1 cellular context compared by ENCODE assay signal in the genomic region with DNA sequence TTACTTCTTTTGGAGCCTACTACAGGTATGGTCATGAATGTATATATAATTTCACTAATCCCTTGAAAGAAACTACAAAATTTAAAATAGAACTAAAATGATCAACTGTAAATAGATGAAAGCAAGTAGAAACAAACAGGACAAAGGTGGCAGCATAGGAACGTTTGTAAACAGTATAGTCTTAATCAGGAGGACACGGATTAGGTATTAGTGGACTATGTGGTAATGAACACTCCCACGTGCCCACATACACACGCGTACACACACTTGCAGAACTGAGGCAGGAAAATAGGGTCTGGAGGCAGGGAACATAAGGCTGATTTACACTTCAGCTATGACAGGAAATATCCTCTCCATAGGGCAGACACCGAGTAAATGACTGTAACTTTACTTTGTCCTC.
TF ChIP-seq lines count a peak whose summit lies in the region.

No MANE protein-coding gene starts in this region.

TF ChIP-seq in HepG2, 621 proteins besides CTCF, POLR2A, EP300 and RAD21 (continued from another document):
- TF ChIP-seq, protein P1, sequence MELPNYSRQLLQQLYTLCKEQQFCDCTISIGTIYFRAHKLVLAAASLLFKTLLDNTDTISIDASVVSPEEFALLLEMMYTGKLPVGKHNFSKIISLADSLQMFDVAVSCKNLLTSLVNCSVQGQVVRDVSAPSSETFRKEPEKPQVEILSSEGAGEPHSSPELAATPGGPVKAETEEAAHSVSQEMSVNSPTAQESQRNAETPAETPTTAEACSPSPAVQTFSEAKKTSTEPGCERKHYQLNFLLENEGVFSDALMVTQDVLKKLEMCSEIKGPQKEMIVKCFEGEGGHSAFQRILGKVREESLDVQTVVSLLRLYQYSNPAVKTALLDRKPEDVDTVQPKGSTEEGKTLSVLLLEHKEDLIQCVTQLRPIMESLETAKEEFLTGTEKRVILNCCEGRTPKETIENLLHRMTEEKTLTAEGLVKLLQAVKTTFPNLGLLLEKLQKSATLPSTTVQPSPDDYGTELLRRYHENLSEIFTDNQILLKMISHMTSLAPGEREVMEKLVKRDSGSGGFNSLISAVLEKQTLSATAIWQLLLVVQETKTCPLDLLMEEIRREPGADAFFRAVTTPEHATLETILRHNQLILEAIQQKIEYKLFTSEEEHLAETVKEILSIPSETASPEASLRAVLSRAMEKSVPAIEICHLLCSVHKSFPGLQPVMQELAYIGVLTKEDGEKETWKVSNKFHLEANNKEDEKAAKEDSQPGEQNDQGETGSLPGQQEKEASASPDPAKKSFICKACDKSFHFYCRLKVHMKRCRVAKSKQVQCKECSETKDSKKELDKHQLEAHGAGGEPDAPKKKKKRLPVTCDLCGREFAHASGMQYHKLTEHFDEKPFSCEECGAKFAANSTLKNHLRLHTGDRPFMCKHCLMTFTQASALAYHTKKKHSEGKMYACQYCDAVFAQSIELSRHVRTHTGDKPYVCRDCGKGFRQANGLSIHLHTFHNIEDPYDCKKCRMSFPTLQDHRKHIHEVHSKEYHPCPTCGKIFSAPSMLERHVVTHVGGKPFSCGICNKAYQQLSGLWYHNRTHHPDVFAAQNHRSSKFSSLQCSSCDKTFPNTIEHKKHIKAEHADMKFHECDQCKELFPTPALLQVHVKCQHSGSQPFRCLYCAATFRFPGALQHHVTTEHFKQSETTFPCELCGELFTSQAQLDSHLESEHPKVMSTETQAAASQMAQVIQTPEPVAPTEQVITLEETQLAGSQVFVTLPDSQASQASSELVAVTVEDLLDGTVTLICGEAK (IDR thresholded peaks at IDR 0.05) = no peak
- TF ChIP-seq, protein P1 (CRISPR knock-in tag; IDR thresholded peaks at IDR 0.05) = no peak
- TF ChIP-seq SIX4 (CRISPR knock-in tag; IDR thresholded peaks at IDR 0.05) = no peak
- no peak for TF ChIP-seq CCAR2 (optimal IDR thresholded peaks at IDR 0.05; ENCODE audit: low read depth, low read length)
- TF ChIP-seq NFE2 (CRISPR knock-in tag; IDR thresholded peaks at IDR 0.05) = no peak
- TF ChIP-seq ZNF180 (CRISPR knock-in tag; IDR thresholded peaks at IDR 0.05; ENCODE audit: borderline replicate concordance, low read depth) = no peak
- TF ChIP-seq MBD4 (IDR thresholded peaks at IDR 0.05; ENCODE audit: borderline replicate concordance, low read length) = no peak
- TF ChIP-seq ZNF746 (CRISPR knock-in tag; IDR thresholded peaks at IDR 0.05) = no peak
- no peak for TF ChIP-seq ZNF34 (CRISPR knock-in tag; IDR thresholded peaks at IDR 0.05; ENCODE audit: borderline replicate concordance)
- TF ChIP-seq, protein P2, sequence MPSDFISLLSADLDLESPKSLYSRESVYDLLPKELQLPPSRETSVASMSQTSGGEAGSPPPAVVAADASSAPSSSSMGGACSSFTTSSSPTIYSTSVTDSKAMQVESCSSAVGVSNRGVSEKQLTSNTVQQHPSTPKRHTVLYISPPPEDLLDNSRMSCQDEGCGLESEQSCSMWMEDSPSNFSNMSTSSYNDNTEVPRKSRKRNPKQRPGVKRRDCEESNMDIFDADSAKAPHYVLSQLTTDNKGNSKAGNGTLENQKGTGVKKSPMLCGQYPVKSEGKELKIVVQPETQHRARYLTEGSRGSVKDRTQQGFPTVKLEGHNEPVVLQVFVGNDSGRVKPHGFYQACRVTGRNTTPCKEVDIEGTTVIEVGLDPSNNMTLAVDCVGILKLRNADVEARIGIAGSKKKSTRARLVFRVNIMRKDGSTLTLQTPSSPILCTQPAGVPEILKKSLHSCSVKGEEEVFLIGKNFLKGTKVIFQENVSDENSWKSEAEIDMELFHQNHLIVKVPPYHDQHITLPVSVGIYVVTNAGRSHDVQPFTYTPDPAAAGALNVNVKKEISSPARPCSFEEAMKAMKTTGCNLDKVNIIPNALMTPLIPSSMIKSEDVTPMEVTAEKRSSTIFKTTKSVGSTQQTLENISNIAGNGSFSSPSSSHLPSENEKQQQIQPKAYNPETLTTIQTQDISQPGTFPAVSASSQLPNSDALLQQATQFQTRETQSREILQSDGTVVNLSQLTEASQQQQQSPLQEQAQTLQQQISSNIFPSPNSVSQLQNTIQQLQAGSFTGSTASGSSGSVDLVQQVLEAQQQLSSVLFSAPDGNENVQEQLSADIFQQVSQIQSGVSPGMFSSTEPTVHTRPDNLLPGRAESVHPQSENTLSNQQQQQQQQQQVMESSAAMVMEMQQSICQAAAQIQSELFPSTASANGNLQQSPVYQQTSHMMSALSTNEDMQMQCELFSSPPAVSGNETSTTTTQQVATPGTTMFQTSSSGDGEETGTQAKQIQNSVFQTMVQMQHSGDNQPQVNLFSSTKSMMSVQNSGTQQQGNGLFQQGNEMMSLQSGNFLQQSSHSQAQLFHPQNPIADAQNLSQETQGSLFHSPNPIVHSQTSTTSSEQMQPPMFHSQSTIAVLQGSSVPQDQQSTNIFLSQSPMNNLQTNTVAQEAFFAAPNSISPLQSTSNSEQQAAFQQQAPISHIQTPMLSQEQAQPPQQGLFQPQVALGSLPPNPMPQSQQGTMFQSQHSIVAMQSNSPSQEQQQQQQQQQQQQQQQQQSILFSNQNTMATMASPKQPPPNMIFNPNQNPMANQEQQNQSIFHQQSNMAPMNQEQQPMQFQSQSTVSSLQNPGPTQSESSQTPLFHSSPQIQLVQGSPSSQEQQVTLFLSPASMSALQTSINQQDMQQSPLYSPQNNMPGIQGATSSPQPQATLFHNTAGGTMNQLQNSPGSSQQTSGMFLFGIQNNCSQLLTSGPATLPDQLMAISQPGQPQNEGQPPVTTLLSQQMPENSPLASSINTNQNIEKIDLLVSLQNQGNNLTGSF (CRISPR knock-in tag; IDR thresholded peaks at IDR 0.05) = no peak
- no peak for TF ChIP-seq ZNF546 (CRISPR knock-in tag; conservative IDR thresholded peaks at IDR 0.05)
- TF ChIP-seq NR2C2 (CRISPR knock-in tag; IDR thresholded peaks at IDR 0.05; ENCODE audit: borderline replicate concordance) = no peak
- TF ChIP-seq, protein P3, sequence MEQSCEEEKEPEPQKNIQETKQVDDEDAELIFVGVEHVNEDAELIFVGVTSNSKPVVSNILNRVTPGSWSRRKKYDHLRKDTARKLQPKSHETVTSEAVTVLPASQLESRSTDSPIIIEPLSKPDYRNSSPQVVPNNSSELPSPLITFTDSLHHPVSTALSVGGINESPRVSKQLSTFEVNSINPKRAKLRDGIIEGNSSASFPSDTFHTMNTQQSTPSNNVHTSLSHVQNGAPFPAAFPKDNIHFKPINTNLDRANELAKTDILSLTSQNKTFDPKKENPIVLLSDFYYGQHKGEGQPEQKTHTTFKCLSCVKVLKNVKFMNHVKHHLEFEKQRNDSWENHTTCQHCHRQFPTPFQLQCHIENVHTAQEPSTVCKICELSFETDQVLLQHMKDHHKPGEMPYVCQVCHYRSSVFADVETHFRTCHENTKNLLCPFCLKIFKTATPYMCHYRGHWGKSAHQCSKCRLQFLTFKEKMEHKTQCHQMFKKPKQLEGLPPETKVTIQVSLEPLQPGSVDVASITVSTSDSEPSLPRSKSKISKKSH (CRISPR knock-in tag; IDR thresholded peaks at IDR 0.05; ENCODE audit: borderline replicate concordance) = no peak
- TF ChIP-seq WIZ (CRISPR knock-in tag; IDR thresholded peaks at IDR 0.05) = no peak
- TF ChIP-seq, protein P4, sequence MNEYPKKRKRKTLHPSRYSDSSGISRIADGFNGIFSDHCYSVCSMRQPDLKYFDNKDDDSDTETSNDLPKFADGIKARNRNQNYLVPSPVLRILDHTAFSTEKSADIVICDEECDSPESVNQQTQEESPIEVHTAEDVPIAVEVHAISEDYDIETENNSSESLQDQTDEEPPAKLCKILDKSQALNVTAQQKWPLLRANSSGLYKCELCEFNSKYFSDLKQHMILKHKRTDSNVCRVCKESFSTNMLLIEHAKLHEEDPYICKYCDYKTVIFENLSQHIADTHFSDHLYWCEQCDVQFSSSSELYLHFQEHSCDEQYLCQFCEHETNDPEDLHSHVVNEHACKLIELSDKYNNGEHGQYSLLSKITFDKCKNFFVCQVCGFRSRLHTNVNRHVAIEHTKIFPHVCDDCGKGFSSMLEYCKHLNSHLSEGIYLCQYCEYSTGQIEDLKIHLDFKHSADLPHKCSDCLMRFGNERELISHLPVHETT (CRISPR knock-in tag; conservative IDR thresholded peaks at IDR 0.05) = no peak
